In the genomic region with DNA sequence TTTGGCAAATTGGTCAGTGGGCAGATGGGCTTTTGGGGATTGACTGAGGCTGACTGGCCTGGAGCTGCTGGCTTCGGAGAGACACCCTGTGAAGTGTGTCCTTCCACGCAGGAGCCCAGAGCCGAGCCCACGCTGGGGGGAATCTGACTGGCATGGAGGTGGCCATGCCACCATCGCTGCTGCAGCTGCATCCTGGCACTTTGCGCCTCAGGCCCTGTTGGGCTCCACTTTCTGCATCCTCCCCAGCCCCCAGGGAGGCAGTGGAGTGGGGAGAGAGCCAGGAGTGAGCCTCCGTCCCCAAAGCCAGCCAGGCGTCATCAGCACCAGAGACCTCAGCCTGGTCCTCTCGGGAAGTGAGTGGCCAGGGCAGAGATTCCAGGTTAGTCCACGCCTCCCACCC, we compare ENCODE assay signal across 28 cellular contexts. TPM values are rescaled to one million over a fixed set of nuclear protein-coding genes. Genes with fewer than 3 reads are reported as not detected.
"Had no signal": no experiment of that assay in that cellular context is flagged by ENCODE, and none has a peak within 500 bp of the region (broad histone marks: within the 10 kb centered on the region; RNA-seq: fewer than 3 reads in every experiment).

No MANE protein-coding gene starts in this region.

- H3K9me3 Mint-ChIP-seq: activated CD8-positive, alpha-beta T cell treated with anti-CD3 and anti-CD28 coated beads for 36 hours; activated naive CD4-positive, alpha-beta T cell treated with anti-CD3 and anti-CD28 coated beads, Interleukin-2, amount 10 ng/mL, durations not matched to agents 7 days and 5 days; activated naive CD8-positive, alpha-beta T cell treated with anti-CD3 and anti-CD28 coated beads for 36 hours; activated T-cell treated with anti-CD3 and anti-CD28 coated beads, Interleukin-2, amount 50 U/mL, for 72 hours; activated T-helper 2 cell treated with anti-CD3 and anti-CD28 coated beads, Interferon-gamma antibody, Interleukin-2, Interleukin-4, amounts not matched to agents 10 μg/mL and 5 μg/mL and 100 μg/mL, durations not matched to agents 14 hours and 24 hours and 36 hours; T-helper 1 cell treated with Interleukin-12 subunit alpha and Interleukin-12 subunit beta and Interleukin-4 antibody, amounts not matched to agents 30 μg/mL and 1 μg/mL, for 36 hours had no signal

- H3K27me3 ChIP-seq: brain microvascular endothelial cell, cardiac muscle cell, SJSA1 had no signal

- DNase-seq: activated CD4-positive, alpha-beta T cell treated with anti-CD3 and anti-CD28 coated beads for 4 hours; activated CD8-positive, alpha-beta memory T cell treated with anti-CD3 and anti-CD28 coated beads, Interleukin-2, amount 50 U/mL, for 4 hours; activated CD8-positive, alpha-beta T cell treated with anti-CD3 and anti-CD28 coated beads for 36 hours; activated gamma-delta T cell treated with Interleukin-2 at 50 U/mL for 16 hours; activated naive CD4-positive, alpha-beta T cell treated with anti-CD3 and anti-CD28 coated beads, Interleukin-2, amount 10 ng/mL, durations not matched to agents 7 days and 5 days; activated naive CD8-positive, alpha-beta T cell treated with anti-CD3 and anti-CD28 coated beads for 36 hours; activated T-cell treated with anti-CD3 and anti-CD28 coated beads, Interleukin-2, amount 50 U/mL, for 72 hours; brain microvascular endothelial cell; cerebellar nuclear complex; NCI-H1092; NCI-H1417 treated with DMSO at 0.1 percent for 48 hours; NCI-H1694; NCI-H2029; NCI-H2107; NCI-H2171 treated with DMSO at 0.1 percent for 48 hours; NCI-H226; NCI-H526; NCI-H774; RPMI8226; SHP77 had no signal

- H3K9me3 ChIP-seq: SJSA1 had no signal

- H3K27ac Mint-ChIP-seq: activated CD8-positive, alpha-beta T cell treated with anti-CD3 and anti-CD28 coated beads for 36 hours; activated naive CD4-positive, alpha-beta T cell treated with anti-CD3 and anti-CD28 coated beads, Interleukin-2, amount 10 ng/mL, durations not matched to agents 7 days and 5 days; activated naive CD8-positive, alpha-beta T cell treated with anti-CD3 and anti-CD28 coated beads for 36 hours; activated T-cell treated with anti-CD3 and anti-CD28 coated beads, Interleukin-2, amount 50 U/mL, for 72 hours; activated T-helper 2 cell treated with anti-CD3 and anti-CD28 coated beads, Interferon-gamma antibody, Interleukin-2, Interleukin-4, amounts not matched to agents 10 μg/mL and 5 μg/mL and 100 μg/mL, durations not matched to agents 14 hours and 24 hours and 36 hours; T-helper 1 cell treated with Interleukin-12 subunit alpha and Interleukin-12 subunit beta and Interleukin-4 antibody, amounts not matched to agents 30 μg/mL and 1 μg/mL, for 36 hours had no signal

- H3K4me1 ChIP-seq: SJSA1 had no signal

- H3K4me3 ChIP-seq: cardiac muscle cell, SJSA1 had no signal

- H3K4me3 Mint-ChIP-seq: activated CD8-positive, alpha-beta T cell treated with anti-CD3 and anti-CD28 coated beads for 36 hours; activated naive CD4-positive, alpha-beta T cell treated with anti-CD3 and anti-CD28 coated beads, Interleukin-2, amount 10 ng/mL, durations not matched to agents 7 days and 5 days; activated naive CD8-positive, alpha-beta T cell treated with anti-CD3 and anti-CD28 coated beads for 36 hours; activated T-cell treated with anti-CD3 and anti-CD28 coated beads, Interleukin-2, amount 50 U/mL, for 72 hours; T-helper 1 cell treated with Interleukin-12 subunit alpha and Interleukin-12 subunit beta and Interleukin-4 antibody, amounts not matched to agents 30 μg/mL and 1 μg/mL, for 36 hours had no signal

- H3K27ac ChIP-seq: brain microvascular endothelial cell, cardiac muscle cell, SJSA1 had no signal

- H3K36me3 Mint-ChIP-seq: activated naive CD8-positive, alpha-beta T cell treated with anti-CD3 and anti-CD28 coated beads for 36 hours had no signal

- H3K27me3 Mint-ChIP-seq: activated CD8-positive, alpha-beta T cell treated with anti-CD3 and anti-CD28 coated beads for 36 hours; activated naive CD4-positive, alpha-beta T cell treated with anti-CD3 and anti-CD28 coated beads, Interleukin-2, amount 10 ng/mL, durations not matched to agents 7 days and 5 days; activated naive CD8-positive, alpha-beta T cell treated with anti-CD3 and anti-CD28 coated beads for 36 hours had no signal

- ATAC-seq: activated CD4-positive, CD25-positive, alpha-beta regulatory T cell treated with anti-CD3 and anti-CD28 coated beads, Interleukin-2, amount 50 U/mL, for 24 hours; activated CD8-positive, alpha-beta T cell treated with anti-CD3 and anti-CD28 coated beads for 36 hours; activated T-cell treated with anti-CD3 and anti-CD28 coated beads, Interleukin-2, amount 50 U/mL, for 72 hours had no signal

- H3K4me1 Mint-ChIP-seq: activated naive CD4-positive, alpha-beta T cell treated with anti-CD3 and anti-CD28 coated beads, Interleukin-2, amount 10 ng/mL, durations not matched to agents 7 days and 5 days; activated naive CD8-positive, alpha-beta T cell treated with anti-CD3 and anti-CD28 coated beads for 36 hours had no signal

RNA-seq across cellular contexts. Expression of a gene that starts 17.0 kb away (rescaled TPM):
- total RNA-seq: activated CD8-positive, alpha-beta T cell treated with anti-CD3 and anti-CD28 coated beads for 36 hours; activated naive CD8-positive, alpha-beta T cell treated with anti-CD3 and anti-CD28 coated beads for 36 hours; activated T-cell treated with anti-CD3 and anti-CD28 coated beads, Interleukin-2, amount 50 U/mL, for 72 hours; activated T-helper 2 cell treated with anti-CD3 and anti-CD28 coated beads, Interferon-gamma antibody, Interleukin-2, Interleukin-4, amounts not matched to agents 10 μg/mL and 5 μg/mL and 100 μg/mL, durations not matched to agents 14 hours and 24 hours and 36 hours; MCF 10A; OCI-LY7; SJSA1 had no signal

RNA-seq across cellular contexts. Expression of a gene that starts 24.3 kb away (rescaled TPM):
- total RNA-seq: activated CD8-positive, alpha-beta T cell treated with anti-CD3 and anti-CD28 coated beads for 36 hours; activated naive CD8-positive, alpha-beta T cell treated with anti-CD3 and anti-CD28 coated beads for 36 hours; activated T-cell treated with anti-CD3 and anti-CD28 coated beads, Interleukin-2, amount 50 U/mL, for 72 hours; activated T-helper 2 cell treated with anti-CD3 and anti-CD28 coated beads, Interferon-gamma antibody, Interleukin-2, Interleukin-4, amounts not matched to agents 10 μg/mL and 5 μg/mL and 100 μg/mL, durations not matched to agents 14 hours and 24 hours and 36 hours; cardiac muscle cell; MCF 10A; NCI-H460; OCI-LY7; SJSA1 had no signal
- polyA plus RNA-seq: cardiac muscle cell had no signal
